9 cellular contexts compared by ENCODE assay signal in the genomic region with DNA sequence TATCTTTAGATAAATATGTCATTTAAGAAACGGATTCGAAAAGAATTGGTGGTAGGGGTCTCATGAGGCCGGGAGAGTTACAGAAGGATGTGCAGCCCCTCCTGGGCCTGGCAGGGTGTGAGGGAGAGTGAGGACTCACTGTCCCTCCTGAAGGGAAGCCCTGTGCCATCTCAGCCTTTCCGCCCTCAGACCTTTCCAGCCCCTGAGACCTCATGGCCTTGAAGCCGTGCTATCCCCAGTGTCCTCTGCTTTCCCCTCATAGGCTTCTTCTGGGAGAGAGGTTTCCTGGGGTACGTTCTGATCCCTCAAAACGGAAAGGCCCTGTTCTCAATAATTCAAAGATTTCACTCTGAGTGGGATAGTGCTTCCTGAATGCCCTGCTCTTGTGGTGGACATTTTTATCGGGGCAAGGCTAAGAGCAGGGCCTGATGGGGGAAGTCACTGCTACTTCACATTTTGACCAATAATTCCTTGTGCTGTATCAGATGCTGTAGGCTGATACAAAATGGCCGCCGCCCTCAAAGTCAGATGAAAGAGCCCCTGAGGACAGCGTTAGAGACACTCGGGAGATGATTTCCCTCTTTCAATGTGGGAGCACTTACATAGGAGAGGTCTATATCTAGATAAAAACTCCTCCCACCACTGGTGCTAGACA.
A peak's percentile ranks its signal among the peaks of the same experiment; 100 is the strongest.
DNase-seq lines count a peak whose midpoint lies in the region; TF ChIP-seq lines count a peak whose summit lies in the region.
"Had no signal": no experiment of that assay in that cellular context is flagged by ENCODE, and none has a peak within 500 bp of the region (broad histone marks: within the 10 kb centered on the region; RNA-seq: fewer than 3 reads in every experiment).

No MANE protein-coding gene starts in this region.

- peak overlapping the region; percentile 1 to 60 (median 55) for H3K4me3 ChIP-seq in subcutaneous abdominal adipose tissue (ENCODE audit: low read depth in 1 of 5, low read length in 5 of 5)

- peaks cover 0 to 4% (median 0%) of the 10 kb centered on the region in 5 donors for H3K36me3 ChIP-seq in subcutaneous abdominal adipose tissue (ENCODE audit: control insufficient read depth in 5 of 5, insufficient read depth in 5 of 5, low read length in 5 of 5)

- H3K9ac ChIP-seq in subcutaneous abdominal adipose tissue (ENCODE audit: low read length in 5 of 5), result peak overlapping the region in 1 of 5 donors; percentile 6

- in situ Hi-C loops in GM13977 (cut with MboI; ENCODE audit: low pct_unique_long_range_greater_than_20kb, low sequenced_read_pairs, unreplicated experiment), result no loop called here

- peaks cover 0 to 10% (median 4%) of the 10 kb centered on the region in 5 donors for H3K27me3 ChIP-seq in subcutaneous abdominal adipose tissue (ENCODE audit: control insufficient read depth in 5 of 5, insufficient read depth in 4 of 5, low read length in 5 of 5)

- TF ChIP-seq CTCF in GM13977 (IDR thresholded peaks at IDR 0.05; ENCODE audit: extremely low read depth, insufficient read depth, missing control alignments), result no peak

- H3K9me3 ChIP-seq in subcutaneous abdominal adipose tissue (ENCODE audit: control insufficient read depth in 5 of 5, low read length in 5 of 5), result no peaks in the 10 kb centered on the region

- H3K4me1 ChIP-seq in subcutaneous abdominal adipose tissue (ENCODE audit: control insufficient read depth in 5 of 5, insufficient read depth in 5 of 5, low read length in 5 of 5), result peaks cover 0 to 40% (median 15%) of the 10 kb centered on the region in 5 donors

- H3K27ac ChIP-seq in subcutaneous abdominal adipose tissue (ENCODE audit: low read depth, low read length), result no peak overlapping the region

- DNase-seq in activated T-cell treated with anti-CD3 and anti-CD28 coated beads, Interleukin-2, amount 50 U/mL, for 1 hour, result peak; percentile 49
- DNase-seq in activated T-cell treated with anti-CD3 and anti-CD28 coated beads for 4 hours (no peak), GM13977 (ENCODE audit: low spot score) (no peak), GOT3 (lab: John Stamatoyannopoulos, UW) (no peak), NCI-H128 (lab: John Stamatoyannopoulos, UW; ENCODE audit: unreplicated experiment) (no peak)
- DNase-seq in activated CD4-positive, alpha-beta T cell treated with anti-CD3 and anti-CD28 coated beads for 4 hours, result peak; percentile 45 to 47
- peak; percentile 40 for DNase-seq in effector CD4-positive, alpha-beta T cell
- DNase-seq: aorta had no signal

Comparison
In these comparisons a context has a peak if more than half of its experiments do, and no peak if none do; other contexts are left out.
1. DNase-seq: peak in activated T-cell treated with anti-CD3 and anti-CD28 coated beads, Interleukin-2, amount 50 U/mL, for 1 hour (single experiment), activated CD4-positive, alpha-beta T cell treated with anti-CD3 and anti-CD28 coated beads for 4 hours (2 of 2) and effector CD4-positive, alpha-beta T cell (single experiment); none in activated T-cell treated with anti-CD3 and anti-CD28 coated beads for 4 hours (single experiment), GM13977 (single experiment), GOT3 (single experiment) and NCI-H128 (single experiment).